ENCODE assay signal across 9 cellular contexts in genomic region chr14:31286456-31287293, GRCh38.
DNase-seq lines count a peak whose midpoint lies in the region; ATAC-seq, FAIRE-seq and TF ChIP-seq lines count a peak whose summit lies in the region.
"Had no signal": no experiment of that assay in that cellular context is flagged by ENCODE, and none has a peak within 500 bp of the region (broad histone marks: within the 10 kb centered on the region; RNA-seq: fewer than 3 reads in every experiment).

No MANE protein-coding gene starts in this region.

- 40% methylated on average over 10 of the region's 12 CpGs for WGBS in K562 (ENCODE audit: insufficient coverage, low coverage, missing lambda C conversion rate)

- H3K4me2 ChIP-seq in K562 (ENCODE audit: insufficient read depth, low read length) = no peak overlapping the region

- no peak overlapping the region for H3K27ac Mint-ChIP-seq in Caco-2 (ENCODE audit: unreplicated experiment)

- H3K4me3 ChIP-seq in Caco-2 (ENCODE audit: low read depth, low read length) (no peak overlapping the region), K562 (no peak overlapping the region), mucosa of descending colon (no peak overlapping the region)
- H3K4me3 ChIP-seq: SJCRH30 had no signal

- POLR2A ChIA-PET in Caco-2 (lab: Charles Lee) = no interaction called here
- POLR2A ChIA-PET in K562 (lab: Yijun Ruan, JAX) = interaction anchor here (0.7 kb wide), 1 partner anchor 371 kb away, joined by 3 read pairs; no protein-coding TSS in a partner anchor

- CTCF ChIA-PET in Caco-2 (lab: Charles Lee) (interaction anchor here (0.6 kb wide), 1 partner anchor 11 kb away, joined by 3 read pairs; no protein-coding TSS in a partner anchor), K562 (lab: Yijun Ruan, JAX; ENCODE audit: low intra/inter-chr PET ratio) (no interaction called here)

- in situ Hi-C loops in K562 (cut with MboI) = no loop called here

- no peak overlapping the region for H3K27ac ChIP-seq in K562 (ENCODE audit: extremely low read depth, low read depth, low read length)
- H3K27ac ChIP-seq: SJCRH30 had no signal

- peaks cover 3% of the 10 kb centered on the region for H3K9me3 Mint-ChIP-seq in Caco-2 (ENCODE audit: unreplicated experiment)

- H3K4me3 Mint-ChIP-seq in Caco-2 (ENCODE audit: unreplicated experiment) = no peak overlapping the region

- H3K27me3 Mint-ChIP-seq in Caco-2 (ENCODE audit: insufficient read depth, unreplicated experiment) = no peaks in the 10 kb centered on the region

- no peak for TF ChIP-seq POLR2A in K562 (conservative IDR thresholded peaks at IDR 0.05)

- H3K36me3 ChIP-seq in Caco-2 (ENCODE audit: control insufficient read depth, insufficient read depth, low read length) (no peaks in the 10 kb centered on the region), K562 (ENCODE audit: control insufficient read depth, insufficient read depth, low read length) (no peaks in the 10 kb centered on the region), mucosa of descending colon (ENCODE audit: low read depth) (no peaks in the 10 kb centered on the region)
- H3K36me3 ChIP-seq: SJCRH30 had no signal

- peak; percentile 89 for FAIRE-seq in HTR-8/SVneo (lab: Jason Lieb, UNC)
- FAIRE-seq in K562 (lab: Jason Lieb, UNC) = peak; percentile 69

- no peak for TF ChIP-seq RAD21 in K562 (CRISPR knock-in tag; conservative IDR thresholded peaks at IDR 0.05 in 1 of 2, IDR thresholded peaks at IDR 0.05 in 1 of 2)

- peak overlapping the region; percentile 47 for H2AFZ ChIP-seq in K562 (ENCODE audit: low read depth, low read length)

- no peak overlapping the region for H3K9ac ChIP-seq in K562 (ENCODE audit: insufficient read depth in 1 of 2, low read depth in 2 of 2, low read length in 2 of 2)

- ATAC-seq in K562 (peak; percentile 94), mucosa of descending colon (peak; percentile 68), HG02571 (IDR thresholded peaks at IDR 0.05; ENCODE audit: unreplicated experiment) (no peak), GM21717 (IDR thresholded peaks at IDR 0.05; ENCODE audit: unreplicated experiment) (no peak), GM19328 (IDR thresholded peaks at IDR 0.05; ENCODE audit: unreplicated experiment) (no peak)

- no peaks in the 10 kb centered on the region for H3K9me1 ChIP-seq in K562 (ENCODE audit: control insufficient read depth, insufficient read depth, low read length)

- TF ChIP-seq EP300 in K562 (IDR thresholded peaks at IDR 0.05; ENCODE audit: low read length) = no peak

- no peaks in the 10 kb centered on the region for H4K20me1 ChIP-seq in K562 (replicated peaks; ENCODE audit: control insufficient read depth, insufficient read depth, low read length)

- H3K27me3 ChIP-seq in Caco-2 (replicated peaks; ENCODE audit: control insufficient read depth, insufficient read depth, low read length) = no peaks in the 10 kb centered on the region
- no peaks in the 10 kb centered on the region for H3K27me3 ChIP-seq in K562 (ENCODE audit: control insufficient read depth in 2 of 2, insufficient read depth in 2 of 2, low read length in 2 of 2)
- H3K27me3 ChIP-seq: SJCRH30 had no signal

- H3K79me2 ChIP-seq in K562 (ENCODE audit: control insufficient read depth, insufficient read depth, low read length) = no peaks in the 10 kb centered on the region

- intact Hi-C loops in Caco-2 (cut with micrococcal nuclease; ENCODE audit: unreplicated experiment) = no loop called here
- intact Hi-C loops in K562 (cut with micrococcal nuclease) = no loop called here
- intact Hi-C loops in mucosa of descending colon (cut with DNase I, micrococcal nuclease) = no loop called here

- H3K9me3 ChIP-seq in Caco-2 = no peaks in the 10 kb centered on the region
- H3K9me3 ChIP-seq in K562 (replicated peaks; ENCODE audit: control insufficient read depth, insufficient read depth, low read depth, low read length) = no peaks in the 10 kb centered on the region
- no peaks in the 10 kb centered on the region for H3K9me3 ChIP-seq in mucosa of descending colon
- H3K9me3 ChIP-seq: SJCRH30 had no signal

- peaks cover 4% of the 10 kb centered on the region for H3K36me3 Mint-ChIP-seq in Caco-2 (ENCODE audit: insufficient read depth, unreplicated experiment)

- TF ChIP-seq CTCF in Caco-2 (IDR thresholded peaks at IDR 0.05; ENCODE audit: insufficient read depth in 1 of 2, low read depth in 1 of 2, low read length in 1 of 2, severe bottlenecking in 1 of 2, unreplicated experiment in 1 of 2) (peak; percentile 25 to 70), K562 (IDR thresholded peaks at IDR 0.05 in 2 of 3, conservative IDR thresholded peaks at IDR 0.05 in 1 of 3; ENCODE audit: insufficient read depth in 2 of 3, low read depth in 1 of 3, low read length in 3 of 3) (peak; percentile 26 to 63 (median 48)), mucosa of descending colon (IDR thresholded peaks at IDR 0.05) (peak; percentile 39)

- DNase-seq in Caco-2 = peak; percentile 45 to 46
- no peak for DNase-seq in HTR-8/SVneo (ENCODE audit: insufficient read length, low spot score)
- DNase-seq in K562 (ENCODE audit: extremely low read depth in 1 of 4, low spot score in 3 of 4) = peak in 3 of 4 experiments; percentile 10 to 46 (median 22)
- DNase-seq in mucosa of descending colon = peak in 1 of 3 donors; percentile 35
- DNase-seq in UCSD-AML1 (lab: John Stamatoyannopoulos, UW; ENCODE audit: unreplicated experiment) = no peak

- peaks cover 1% of the 10 kb centered on the region for H3K4me1 Mint-ChIP-seq in Caco-2 (ENCODE audit: low read depth, unreplicated experiment)

- H3K4me1 ChIP-seq in Caco-2 (no peaks in the 10 kb centered on the region), K562 (replicated peaks in 1 of 2; ENCODE audit: control insufficient read depth in 2 of 2, insufficient read depth in 2 of 2, low read length in 2 of 2) (no peaks in the 10 kb centered on the region; a peak in 1 of 5 replicates), mucosa of descending colon (ENCODE audit: low read depth) (no peaks in the 10 kb centered on the region)
- H3K4me1 ChIP-seq: SJCRH30 had no signal

- BruUV-seq in Caco-2 (replicated peaks; lab: Mats Ljungman, UMichigan) (no TSS peak), K562 (replicated peaks; lab: Mats Ljungman, UMichigan) (no TSS peak)

TF ChIP-seq in K562, 482 proteins besides CTCF, POLR2A, EP300 and RAD21 (continues in another document):
- TF ChIP-seq NFIX (CRISPR knock-in tag; IDR thresholded peaks at IDR 0.05; ENCODE audit: low read depth) (no peak), CBX5 (IDR thresholded peaks at IDR 0.05; ENCODE audit: borderline replicate concordance, low read depth) (no peak), IFI16 (CRISPR knock-in tag; IDR thresholded peaks at IDR 0.05) (no peak), RB1 (IDR thresholded peaks at IDR 0.05; ENCODE audit: low read depth) (no peak), SMAD1 (IDR thresholded peaks at IDR 0.05; ENCODE audit: low read depth, low read length, partially characterized antibody) (no peak), HDAC8 (tag; IDR thresholded peaks at IDR 0.05) (no peak), RBBP5 (IDR thresholded peaks at IDR 0.05; ENCODE audit: borderline replicate concordance, insufficient read depth, low read length, poor library complexity, severe bottlenecking) (no peak), L3MBTL2 (IDR thresholded peaks at IDR 0.05) (peak; percentile 80), NR3C1 (CRISPR knock-in tag; IDR thresholded peaks at IDR 0.05) (no peak), E2F6 (IDR thresholded peaks at IDR 0.05; ENCODE audit: borderline replicate concordance in 1 of 2, extremely low read depth in 1 of 2, insufficient read depth in 1 of 2, insufficient read length in 1 of 2, low read depth in 1 of 2, low read length in 1 of 2, poor library complexity in 1 of 2, severe bottlenecking in 1 of 2) (peak; percentile 61 to 93), NRF1 (conservative IDR thresholded peaks at IDR 0.05 in 1 of 2, IDR thresholded peaks at IDR 0.05 in 1 of 2) (peak; percentile 52 to 69)
- TF ChIP-seq, protein P1, sequence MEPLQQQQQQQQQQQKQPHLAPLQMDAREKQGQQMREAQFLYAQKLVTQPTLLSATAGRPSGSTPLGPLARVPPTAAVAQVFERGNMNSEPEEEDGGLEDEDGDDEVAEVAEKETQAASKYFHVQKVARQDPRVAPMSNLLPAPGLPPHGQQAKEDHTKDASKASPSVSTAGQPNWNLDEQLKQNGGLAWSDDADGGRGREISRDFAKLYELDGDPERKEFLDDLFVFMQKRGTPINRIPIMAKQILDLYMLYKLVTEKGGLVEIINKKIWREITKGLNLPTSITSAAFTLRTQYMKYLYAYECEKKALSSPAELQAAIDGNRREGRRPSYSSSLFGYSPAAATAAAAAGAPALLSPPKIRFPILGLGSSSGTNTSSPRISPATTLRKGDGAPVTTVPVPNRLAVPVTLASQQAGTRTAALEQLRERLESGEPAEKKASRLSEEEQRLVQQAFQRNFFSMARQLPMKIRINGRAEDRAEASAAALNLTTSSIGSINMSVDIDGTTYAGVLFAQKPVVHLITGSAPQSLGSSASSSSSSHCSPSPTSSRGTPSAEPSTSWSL (CRISPR knock-in tag; IDR thresholded peaks at IDR 0.05; ENCODE audit: borderline replicate concordance) = no peak

Comparison
In these comparisons a context has a peak if more than half of its experiments do, and no peak if none do; other contexts are left out.
1. DNase-seq: peak in Caco-2 (2 of 2) and K562 (3 of 4); none in HTR-8/SVneo (single experiment) and UCSD-AML1 (single experiment).
2. ATAC-seq: peak in K562 (single experiment) and mucosa of descending colon (single experiment); none in HG02571 (single experiment), GM21717 (single experiment) and GM19328 (single experiment).
3. Peak in every context shown above with its lines, with median percentiles within 50 percentile points of each other: CTCF ChIP-seq.